Comparison of ENCODE assay signal across 7 cellular contexts in the genomic region with DNA sequence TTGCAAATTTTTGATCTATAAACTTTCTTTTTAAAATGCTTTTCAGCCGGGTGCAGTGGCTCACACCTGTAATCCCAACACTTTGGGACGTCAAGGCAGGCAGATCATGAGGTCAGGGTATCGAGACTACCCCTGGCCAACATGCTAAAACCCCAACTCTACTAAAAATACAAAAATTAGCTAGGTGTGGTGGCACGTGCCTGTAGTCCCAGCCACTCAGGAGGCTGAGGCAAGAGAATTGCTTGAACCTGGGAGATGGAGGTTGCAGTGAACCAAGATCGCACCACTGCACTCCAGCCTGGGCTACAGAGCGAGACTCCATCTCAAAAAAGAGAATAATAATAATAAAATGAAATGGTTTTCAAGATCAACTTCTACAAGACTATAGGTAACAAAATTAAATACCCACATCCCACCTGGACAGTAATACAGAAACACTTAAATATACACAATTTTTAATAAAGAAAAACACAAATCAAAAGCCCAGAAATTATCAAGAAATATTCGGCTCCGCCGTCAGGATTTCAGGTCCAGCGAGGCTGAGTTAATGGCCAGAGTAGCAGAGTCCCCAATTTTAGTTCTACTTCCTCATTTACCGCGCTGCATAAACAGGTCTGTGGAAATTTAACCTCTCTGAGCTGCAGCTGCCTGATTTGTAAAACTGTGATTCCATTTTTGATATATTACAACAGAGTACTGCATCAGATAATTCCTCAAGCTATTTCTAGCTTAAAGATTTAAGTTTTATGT. TPM values are rescaled to one million over a fixed set of nuclear protein-coding genes. Genes with fewer than 3 reads are reported as not detected.
DNase-seq lines count a peak whose midpoint lies in the region; ATAC-seq and TF ChIP-seq lines count a peak whose summit lies in the region.

No MANE protein-coding gene starts in this region.

- H3K27ac ChIP-seq in psoas muscle = no peak overlapping the region

- no peaks in the 10 kb centered on the region for H3K27me3 ChIP-seq in psoas muscle (ENCODE audit: insufficient read depth in 3 of 3, low read length in 2 of 3)

- peak; percentile 20 for ATAC-seq in GM19043 (IDR thresholded peaks at IDR 0.05; ENCODE audit: low read depth, unreplicated experiment)
- peak; percentile 20 for ATAC-seq in HG03039 (IDR thresholded peaks at IDR 0.05; ENCODE audit: unreplicated experiment)
- no peak for ATAC-seq in activated CD8-positive, alpha-beta T cell treated with anti-CD3 and anti-CD28 coated beads for 36 hours
- no peak for ATAC-seq in psoas muscle

- peak overlapping the region; percentile 24 for H3K4me3 ChIP-seq in psoas muscle

- H3K9me3 Mint-ChIP-seq in activated CD8-positive, alpha-beta T cell treated with anti-CD3 and anti-CD28 coated beads for 36 hours = peaks cover 4% of the 10 kb centered on the region

- POLR2A ChIA-PET in activated CD8-positive, alpha-beta T cell treated with anti-CD3 and anti-CD28 coated beads for 36 hours (lab: Charles Lee) = interaction anchor here (1.0 to 1.8 kb wide), 2 partner anchors 8 to 68 kb away, joined by 3 to 6 read pairs; a partner anchor contains a TSS

- H3K4me1 ChIP-seq in psoas muscle = peaks cover 63% of the 10 kb centered on the region

- H3K27me3 Mint-ChIP-seq in activated CD8-positive, alpha-beta T cell treated with anti-CD3 and anti-CD28 coated beads for 36 hours = peaks cover 2% of the 10 kb centered on the region

- intact Hi-C loops in activated CD8-positive, alpha-beta T cell treated with anti-CD3 and anti-CD28 coated beads for 36 hours (cut with micrococcal nuclease) = no loop called here
- intact Hi-C loops in psoas muscle (cut with DNase I) = loop anchor here (5.0 to 10.0 kb wide), 2 partner anchors 68 to 605 kb away; a partner anchor contains a TSS

- H3K36me3 Mint-ChIP-seq in activated CD8-positive, alpha-beta T cell treated with anti-CD3 and anti-CD28 coated beads for 36 hours (ENCODE audit: low read depth) = peaks cover 34% of the 10 kb centered on the region

- TF ChIP-seq CTCF in activated CD8-positive, alpha-beta T cell treated with anti-CD3 and anti-CD28 coated beads for 36 hours (IDR thresholded peaks at IDR 0.05) = no peak
- TF ChIP-seq CTCF in psoas muscle (IDR thresholded peaks at IDR 0.05) = no peak

- 85 to 88% (median 86%) methylated on average over 12 of the region's 12 CpGs for WGBS in psoas muscle, 3 donors

- CTCF ChIA-PET in activated CD8-positive, alpha-beta T cell treated with anti-CD3 and anti-CD28 coated beads for 36 hours (lab: Charles Lee) = interaction anchor here (1.3 to 1.4 kb wide), 2 partner anchors 8 to 10 kb away, joined by 3 read pairs; no protein-coding TSS in a partner anchor

- peaks cover 4 to 34% of the 10 kb centered on the region in 2 donors for H3K36me3 ChIP-seq in psoas muscle (ENCODE audit: insufficient read depth in 1 of 2, low read depth in 1 of 2)

- no peak for DNase-seq in activated CD8-positive, alpha-beta T cell treated with anti-CD3 and anti-CD28 coated beads for 36 hours
- no peak for DNase-seq in psoas muscle
- no peak for DNase-seq in NCI-H748 treated with DMSO at 0.1 percent for 48 hours (lab: John Stamatoyannopoulos, UW)
- DNase-seq in islet precursor cell = no peak
- no peak for DNase-seq in NCI-H2196 (lab: John Stamatoyannopoulos, UW; ENCODE audit: unreplicated experiment)

- peak overlapping the region; percentile 62 for H3K4me3 Mint-ChIP-seq in activated CD8-positive, alpha-beta T cell treated with anti-CD3 and anti-CD28 coated beads for 36 hours

- H3K4me1 Mint-ChIP-seq in activated CD8-positive, alpha-beta T cell treated with anti-CD3 and anti-CD28 coated beads for 36 hours (ENCODE audit: low read depth) = peaks cover 60% of the 10 kb centered on the region

- peak overlapping the region; percentile 59 for H3K27ac Mint-ChIP-seq in activated CD8-positive, alpha-beta T cell treated with anti-CD3 and anti-CD28 coated beads for 36 hours

- no peaks in the 10 kb centered on the region for H3K9me3 ChIP-seq in psoas muscle

RNA-seq across cellular contexts. Expression of a gene that starts 4.0 kb away (rescaled TPM):
- total RNA-seq in activated CD8-positive, alpha-beta T cell treated with anti-CD3 and anti-CD28 coated beads for 36 hours = 10 to 100 TPM; 32.0 to 33.6 TPM
- total RNA-seq in psoas muscle = 10 to 100 TPM; 13.5 to 21.3 (median 18.2) TPM
- polyA plus RNA-seq in psoas muscle = 10 to 100 TPM in 2 of 3 donors, 1 to 10 TPM in 1; 9.4 to 15.5 (median 12.7) TPM

Comparison
In these comparisons a context has a peak if more than half of its experiments do, and no peak if none do; other contexts are left out.
1. ATAC-seq: peak in GM19043 (single experiment) and HG03039 (single experiment); none in activated CD8-positive, alpha-beta T cell treated with anti-CD3 and anti-CD28 coated beads for 36 hours (single experiment) and psoas muscle (0 of 4).